Comparison of ENCODE assay signal across 26 cellular contexts in the genomic region with DNA sequence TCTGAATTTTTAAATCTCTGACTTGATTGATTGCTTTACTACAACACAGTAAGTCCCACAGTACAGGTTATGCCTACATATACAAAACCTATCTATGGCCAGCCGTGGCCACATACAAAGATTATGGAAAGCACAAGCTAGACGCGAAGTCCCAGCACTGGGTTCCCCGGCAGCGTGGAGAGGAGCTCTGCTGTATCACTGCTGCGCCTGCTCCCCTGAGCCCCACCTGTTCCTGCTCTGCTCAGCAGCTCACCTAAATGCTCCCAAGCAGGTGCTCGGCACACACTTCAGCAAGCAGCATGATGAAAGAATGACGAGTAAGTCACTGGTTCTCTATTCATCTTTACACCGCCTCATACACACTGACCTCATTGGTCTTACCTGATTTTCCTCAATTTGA.
"Had no signal": no experiment of that assay in that cellular context is flagged by ENCODE, and none has a peak within 500 bp of the region (broad histone marks: within the 10 kb centered on the region; RNA-seq: fewer than 3 reads in every experiment).

No MANE protein-coding gene starts in this region.

- H3K9me3 ChIP-seq: colonic mucosa, gastroesophageal sphincter, prostate gland, suprapubic skin, tibial nerve had no signal

- H3K4me3 ChIP-seq: colonic mucosa, gastroesophageal sphincter, lung, neural progenitor cell, prostate gland, suprapubic skin, tibial nerve had no signal

- H3K4me2 ChIP-seq: neural progenitor cell had no signal

- H3K27me3 ChIP-seq: colonic mucosa, gastroesophageal sphincter, neural progenitor cell, suprapubic skin, tibial nerve had no signal

- H3K27me3 Mint-ChIP-seq: activated B cell treated with CpG ODN at 0.5 μM for 24 hours; activated CD4-positive, alpha-beta T cell treated with anti-CD3 and anti-CD28 coated beads for 36 hours; activated naive CD8-positive, alpha-beta T cell treated with anti-CD3 and anti-CD28 coated beads, Interleukin-2, amount 10 ng/mL, durations not matched to agents 7 days and 5 days; naive thymus-derived CD4-positive, alpha-beta T cell; stimulated activated naive CD8-positive, alpha-beta T cell treated with anti-CD3 and anti-CD28 coated beads, Interleukin-15, amount 100 ng/mL, for 72 hours had no signal

- H3K27ac ChIP-seq: colonic mucosa, epithelial cell of prostate, neural progenitor cell, prostate gland, suprapubic skin had no signal

- H3K27ac Mint-ChIP-seq: activated B cell treated with CpG ODN at 0.5 μM for 24 hours; activated CD4-positive, alpha-beta T cell treated with anti-CD3 and anti-CD28 coated beads for 36 hours; activated naive CD8-positive, alpha-beta T cell treated with anti-CD3 and anti-CD28 coated beads, Interleukin-2, amount 10 ng/mL, durations not matched to agents 7 days and 5 days; neural progenitor cell; stimulated activated naive CD8-positive, alpha-beta T cell treated with anti-CD3 and anti-CD28 coated beads, Interleukin-15, amount 100 ng/mL, for 72 hours; T-helper 1 cell treated with Interleukin-12 subunit alpha and Interleukin-12 subunit beta and Interleukin-4 antibody, amounts not matched to agents 30 μg/mL and 1 μg/mL, for 36 hours had no signal

- DNase-seq: activated B cell treated with CpG ODN at 0.5 μM for 24 hours; activated CD4-positive, alpha-beta T cell treated with anti-CD3 and anti-CD28 coated beads for 36 hours; activated CD4-positive, alpha-beta T cell treated with anti-CD3 and anti-CD28 coated beads, Interleukin-2, amount 50 U/mL, for 4 hours; activated CD8-positive, alpha-beta memory T cell treated with anti-CD3 and anti-CD28 coated beads for 24 hours; activated CD8-positive, alpha-beta memory T cell treated with anti-CD3 and anti-CD28 coated beads, Interleukin-2, amount 50 U/mL, for 4 hours; activated naive CD4-positive, alpha-beta T cell treated with anti-CD3 and anti-CD28 coated beads for 36 hours; activated naive CD8-positive, alpha-beta T cell treated with anti-CD3 and anti-CD28 coated beads, Interleukin-2, amount 10 ng/mL, durations not matched to agents 7 days and 5 days; activated T-cell treated with anti-CD3 and anti-CD28 coated beads, Interleukin-2, amount 50 U/mL, for 48 hours; amniotic stem cell; colonic mucosa; endodermal cell; head of caudate nucleus; hypothalamus; naive thymus-derived CD4-positive, alpha-beta T cell; stimulated activated CD4-positive, alpha-beta T cell treated with anti-CD3 and anti-CD28 coated beads, Interleukin-1b, Interleukin-23, amount 100 ng/mL, for 48 hours; stimulated activated naive CD8-positive, alpha-beta T cell treated with anti-CD3 and anti-CD28 coated beads, Interleukin-15, amount 100 ng/mL, for 72 hours; T1000 had no signal

- H3K36me3 ChIP-seq: neural progenitor cell had no signal

- H3K9me3 Mint-ChIP-seq: activated B cell treated with CpG ODN at 0.5 μM for 24 hours; activated naive CD4-positive, alpha-beta T cell treated with anti-CD3 and anti-CD28 coated beads for 36 hours; activated naive CD8-positive, alpha-beta T cell treated with anti-CD3 and anti-CD28 coated beads, Interleukin-2, amount 10 ng/mL, durations not matched to agents 7 days and 5 days; endodermal cell; naive thymus-derived CD4-positive, alpha-beta T cell; neural progenitor cell; stimulated activated effector memory CD8-positive, alpha-beta T cell treated with anti-CD3 and anti-CD28 coated beads, Interleukin-12 subunit alpha, Interleukin-12 subunit beta, amount 100 ng/mL, for 72 hours; stimulated activated naive CD8-positive, alpha-beta T cell treated with anti-CD3 and anti-CD28 coated beads, Interleukin-15, amount 100 ng/mL, for 72 hours; T-helper 1 cell treated with Interleukin-12 subunit alpha and Interleukin-12 subunit beta and Interleukin-4 antibody, amounts not matched to agents 30 μg/mL and 1 μg/mL, for 36 hours had no signal

- H3K4me3 Mint-ChIP-seq: activated B cell treated with CpG ODN at 0.5 μM for 24 hours; activated CD4-positive, alpha-beta T cell treated with anti-CD3 and anti-CD28 coated beads for 36 hours; activated naive CD4-positive, alpha-beta T cell treated with anti-CD3 and anti-CD28 coated beads for 36 hours; activated naive CD8-positive, alpha-beta T cell treated with anti-CD3 and anti-CD28 coated beads, Interleukin-2, amount 10 ng/mL, durations not matched to agents 7 days and 5 days; endodermal cell; naive thymus-derived CD4-positive, alpha-beta T cell; neural progenitor cell; stimulated activated effector memory CD8-positive, alpha-beta T cell treated with anti-CD3 and anti-CD28 coated beads, Interleukin-12 subunit alpha, Interleukin-12 subunit beta, amount 100 ng/mL, for 72 hours; stimulated activated naive CD8-positive, alpha-beta T cell treated with anti-CD3 and anti-CD28 coated beads, Interleukin-15, amount 100 ng/mL, for 72 hours; T-helper 1 cell treated with Interleukin-12 subunit alpha and Interleukin-12 subunit beta and Interleukin-4 antibody, amounts not matched to agents 30 μg/mL and 1 μg/mL, for 36 hours had no signal

- H2AFZ ChIP-seq: neural progenitor cell had no signal

- ATAC-seq: activated CD4-positive, alpha-beta T cell treated with anti-CD3 and anti-CD28 coated beads for 36 hours; gastroesophageal sphincter; naive thymus-derived CD4-positive, alpha-beta T cell; stimulated activated effector memory CD8-positive, alpha-beta T cell treated with anti-CD3 and anti-CD28 coated beads, Interleukin-12 subunit alpha, Interleukin-12 subunit beta, amount 100 ng/mL, for 72 hours; stimulated activated naive CD8-positive, alpha-beta T cell treated with anti-CD3 and anti-CD28 coated beads, Interleukin-15, amount 100 ng/mL, for 72 hours had no signal

- H3K4me1 ChIP-seq: neural progenitor cell had no signal
